In genomic region chr19:35310331-35310730, GRCh38 we compare ENCODE assay signal across 20 cellular contexts. TPM values are rescaled to one million over a fixed set of nuclear protein-coding genes. Genes with fewer than 3 reads are reported as not detected.
DNase-seq lines count a peak whose midpoint lies in the region; ATAC-seq and TF ChIP-seq lines count a peak whose summit lies in the region.
"Had no signal": no experiment of that assay in that cellular context is flagged by ENCODE, and none has a peak within 500 bp of the region (broad histone marks: within the 10 kb centered on the region; RNA-seq: fewer than 3 reads in every experiment).

No MANE protein-coding gene starts in this region.

- H3K36me3 Mint-ChIP-seq in nephron (ENCODE audit: low read depth), result no peaks in the 10 kb centered on the region
- H3K36me3 Mint-ChIP-seq in stimulated activated naive B cell treated with anti-CD40 and anti-IgM and Interleukin-4, amounts not matched to agents 10 μg/mL and 1 μg/mL and 100 μg/mL, for 72 hours, result no peaks in the 10 kb centered on the region

- H4K20me1 ChIP-seq in PC-9 (ENCODE audit: insufficient read depth), result no peaks in the 10 kb centered on the region

- no peaks in the 10 kb centered on the region for H3K9me3 ChIP-seq in PC-9 (ENCODE audit: insufficient read depth, low read depth)

- H3K9me2 ChIP-seq in PC-9 (ENCODE audit: insufficient read depth), result no peaks in the 10 kb centered on the region

- H3K27ac ChIP-seq in PC-9, result peak overlapping the region; percentile 97

- intact Hi-C loops in Right ventricle myocardium superior (cut with DNase I), result no loop called here
- intact Hi-C loops in left ventricle myocardium superior (cut with micrococcal nuclease), result no loop called here
- intact Hi-C loops in PC-9 (cut with micrococcal nuclease; ENCODE audit: unreplicated experiment), result loop anchor here (10.0 kb wide), 1 partner anchor 624 kb away; the partner anchor contains the start of gene LRFN3

- H3K9me3 Mint-ChIP-seq in nephron, result no peaks in the 10 kb centered on the region
- no peaks in the 10 kb centered on the region for H3K9me3 Mint-ChIP-seq in stimulated activated naive B cell treated with anti-CD40 and anti-IgM and Interleukin-4, amounts not matched to agents 10 μg/mL and 1 μg/mL and 100 μg/mL, for 72 hours

- H3K4me2 ChIP-seq in PC-9, result peak overlapping the region; percentile 99

- no peak overlapping the region for H2AFZ ChIP-seq in PC-9

- CTCF ChIA-PET in PC-9 (lab: Charles Lee), result no interaction called here

- H3K4me1 ChIP-seq in PC-9 (replicated peaks; ENCODE audit: insufficient read depth), result peaks cover 74% of the 10 kb centered on the region

- TF ChIP-seq CTCF in PC-9 (conservative IDR thresholded peaks at IDR 0.05) (no peak), nephron (IDR thresholded peaks at IDR 0.05; ENCODE audit: unreplicated experiment in 3 of 3) (no peak)

- peak overlapping the region; percentile 79 to 98 (median 87) for H3K27ac Mint-ChIP-seq in nephron
- H3K27ac Mint-ChIP-seq in stimulated activated naive B cell treated with anti-CD40 and anti-IgM and Interleukin-4, amounts not matched to agents 10 μg/mL and 1 μg/mL and 100 μg/mL, for 72 hours, result peak overlapping the region; percentile 71

- peaks cover 62% of the 10 kb centered on the region for H3F3A ChIP-seq in PC-9 (ENCODE audit: insufficient read depth, low read depth)

- DNase-seq in Right ventricle myocardium superior (peak; percentile 13), left ventricle myocardium superior (no peak), PC-9 (peak; percentile 37 to 63), C1 segment of cervical spinal cord (lab: John Stamatoyannopoulos, UW) (no peak), NCI-H510A treated with DMSO at 0.1 percent for 48 hours (lab: John Stamatoyannopoulos, UW) (no peak)
- DNase-seq in stimulated activated naive B cell treated with anti-CD40 and anti-IgM and Interleukin-4, amounts not matched to agents 10 μg/mL and 1 μg/mL and 100 μg/mL, for 72 hours, result no peak
- DNase-seq: DMS79 treated with DMSO at 0.1 percent for 48 hours, Karpas-422, NCI-H1048, NCI-H1436, NCI-H1930, NCI-H446, NCI-H69 had no signal

- H3K79me2 ChIP-seq in PC-9 (ENCODE audit: low read depth), result peaks cover 46% of the 10 kb centered on the region

- peaks cover 50% of the 10 kb centered on the region for H3K4me1 Mint-ChIP-seq in nephron
- H3K4me1 Mint-ChIP-seq in stimulated activated naive B cell treated with anti-CD40 and anti-IgM and Interleukin-4, amounts not matched to agents 10 μg/mL and 1 μg/mL and 100 μg/mL, for 72 hours, result peaks cover 50 to 81% of the 10 kb centered on the region in 2 donors

- H3K27me3 Mint-ChIP-seq in nephron (ENCODE audit: low read depth), result no peaks in the 10 kb centered on the region
- H3K27me3 Mint-ChIP-seq in stimulated activated naive B cell treated with anti-CD40 and anti-IgM and Interleukin-4, amounts not matched to agents 10 μg/mL and 1 μg/mL and 100 μg/mL, for 72 hours, result no peaks in the 10 kb centered on the region

- no peaks in the 10 kb centered on the region for H3K27me3 ChIP-seq in PC-9 (ENCODE audit: insufficient read depth, low read depth)

- ATAC-seq in Right ventricle myocardium superior (ENCODE audit: poor library complexity), result no peak
- ATAC-seq in left ventricle myocardium superior, result no peak
- no peak for ATAC-seq in stimulated activated naive B cell treated with anti-CD40 and anti-IgM and Interleukin-4, amounts not matched to agents 10 μg/mL and 1 μg/mL and 100 μg/mL, for 72 hours (replicated peaks)
- ATAC-seq in HG03175 (IDR thresholded peaks at IDR 0.05; ENCODE audit: unreplicated experiment), result no peak

- POLR2A ChIA-PET in PC-9 (lab: Charles Lee; ENCODE audit: unreplicated experiment), result no interaction called here

- peak overlapping the region; percentile 34 to 60 (median 48) for H3K4me3 Mint-ChIP-seq in nephron
- no peak overlapping the region for H3K4me3 Mint-ChIP-seq in stimulated activated naive B cell treated with anti-CD40 and anti-IgM and Interleukin-4, amounts not matched to agents 10 μg/mL and 1 μg/mL and 100 μg/mL, for 72 hours

- peaks cover 28% of the 10 kb centered on the region for H3K36me3 ChIP-seq in PC-9 (ENCODE audit: low read depth)

- peak overlapping the region; percentile 86 for H3K4me3 ChIP-seq in PC-9

- BruUV-seq in PC-9 (replicated peaks; lab: Mats Ljungman, UMichigan), result no TSS peak

RNA-seq across cellular contexts. Expression of gene MAG, which starts 18.4 kb away (rescaled TPM):
- total RNA-seq in Right ventricle myocardium superior, result not detected
- total RNA-seq in left ventricle myocardium superior, result not detected
- 13.4 and 15.3 TPM in 2 replicates for total RNA-seq in PC-9 (2021)
- total RNA-seq: G401, HT-29, MCF 10A, Right ventricle myocardium inferior had no signal

RNA-seq across cellular contexts. Expression of gene CD22, which starts 18.7 kb away (rescaled TPM):
- total RNA-seq in Right ventricle myocardium superior (0.56 TPM), left ventricle myocardium superior (0.52 TPM), PC-9 (2021) (28.1 and 29.8 TPM in 2 replicates)
- total RNA-seq: G401 had no signal

RNA-seq across cellular contexts. Expression of gene HAMP, which starts 28.0 kb away (rescaled TPM):
- not detected for total RNA-seq in Right ventricle myocardium superior
- not detected for total RNA-seq in left ventricle myocardium superior
- 0.52 TPM in 1 of 2 replicates, not detected in the other for total RNA-seq in PC-9 (2021)
- total RNA-seq: G401, H1, MCF 10A, Right ventricle myocardium inferior had no signal

RNA-seq across cellular contexts. Expression of gene FFAR1, which starts 37.4 kb away (rescaled TPM):
- total RNA-seq in Right ventricle myocardium superior, result not detected
- not detected for total RNA-seq in left ventricle myocardium superior
- 0.23 and 0.44 TPM in 2 replicates for total RNA-seq in PC-9 (2021)
- total RNA-seq: G401, H1, HT-29, MCF 10A, Right ventricle myocardium inferior had no signal

RNA-seq across cellular contexts. Expression of gene USF2, which starts 41.6 kb away (rescaled TPM):
- total RNA-seq in Right ventricle myocardium superior (141 TPM), left ventricle myocardium superior (170 TPM), PC-9 (2021) (92.1 and 98.2 TPM in 2 replicates)

Comparison
In these comparisons a context has a peak if more than half of its experiments do, and no peak if none do; other contexts are left out.
1. DNase-seq: peak in Right ventricle myocardium superior (single experiment) and PC-9 (2 of 2); none in left ventricle myocardium superior (single experiment), stimulated activated naive B cell treated with anti-CD40 and anti-IgM and Interleukin-4, amounts not matched to agents 10 μg/mL and 1 μg/mL and 100 μg/mL, for 72 hours (single experiment), C1 segment of cervical spinal cord (0 of 14) and NCI-H510A treated with DMSO at 0.1 percent for 48 hours (single experiment).
2. H3K4me3 Mint-ChIP-seq: peak in nephron (3 of 3); none in stimulated activated naive B cell treated with anti-CD40 and anti-IgM and Interleukin-4, amounts not matched to agents 10 μg/mL and 1 μg/mL and 100 μg/mL, for 72 hours (0 of 2).
3. RNA of gene MAG, which starts 18.4 kb away (total RNA-seq): 13.4 to 15.3 TPM in PC-9; not detected in Right ventricle myocardium superior (single experiment) and not detected in left ventricle myocardium superior (single experiment); every median in the first group is over 10 times any median in the second.
4. RNA of gene CD22, which starts 18.7 kb away (total RNA-seq): 28.1 to 29.8 TPM in PC-9; 0.56 TPM in Right ventricle myocardium superior (single experiment) and 0.52 TPM in left ventricle myocardium superior (single experiment); every median in the first group is over 10 times any median in the second.